Comparison of ENCODE assay signal across 8 cellular contexts in genomic region chr17:78387982-78388941, GRCh38. TPM values are rescaled to one million over a fixed set of nuclear protein-coding genes. Genes with fewer than 3 reads are reported as not detected.
A peak's percentile ranks its signal among the peaks of the same experiment; 100 is the strongest.
DNase-seq lines count a peak whose midpoint lies in the region; TF ChIP-seq lines count a peak whose summit lies in the region.

No MANE protein-coding gene starts in this region.

- H3K4me1 Mint-ChIP-seq in osteocyte (ENCODE audit: unreplicated experiment): peaks cover 78% of the 10 kb centered on the region

- H3K36me3 ChIP-seq in colonic mucosa: no peaks in the 10 kb centered on the region

- no peak overlapping the region for H3K4me3 Mint-ChIP-seq in osteocyte (ENCODE audit: unreplicated experiment)

- H3K27me3 ChIP-seq in colonic mucosa: no peaks in the 10 kb centered on the region

- peak overlapping the region; percentile 35 for H3K27ac Mint-ChIP-seq in osteocyte (ENCODE audit: unreplicated experiment)

- TF ChIP-seq CTCF in colonic mucosa (IDR thresholded peaks at IDR 0.05) (no peak), osteocyte (IDR thresholded peaks at IDR 0.05) (no peak)

- H3K9ac ChIP-seq in colonic mucosa (ENCODE audit: low read depth in 2 of 2, low read length in 2 of 2): peak overlapping the region in 1 of 2 donors; percentile 3

- peaks cover 15% of the 10 kb centered on the region for H3K4me1 ChIP-seq in colonic mucosa

- no peak overlapping the region for H3K4me3 ChIP-seq in colonic mucosa

- H3K27me3 Mint-ChIP-seq in osteocyte (ENCODE audit: unreplicated experiment): no peaks in the 10 kb centered on the region

- H3K9me3 ChIP-seq in colonic mucosa: no peaks in the 10 kb centered on the region

- no peaks in the 10 kb centered on the region for H3K9me3 Mint-ChIP-seq in osteocyte (ENCODE audit: unreplicated experiment)

- intact Hi-C loops in colonic mucosa (cut with DNase I) (no loop called here), posterior vena cava (cut with DNase I) (no loop called here)

- peaks cover 3% of the 10 kb centered on the region for H3K36me3 Mint-ChIP-seq in osteocyte (ENCODE audit: unreplicated experiment)

- DNase-seq in GDM1 (lab: John Stamatoyannopoulos, UW): peak; percentile 66
- peak; percentile 89 for DNase-seq in NCI-H2029 (lab: John Stamatoyannopoulos, UW)
- DNase-seq in colonic mucosa: no peak
- DNase-seq in osteocyte (ENCODE audit: extremely low spot score, unreplicated experiment): no peak
- DNase-seq in NCI-H2227 treated with DMSO at 0.1 percent for 48 hours (lab: John Stamatoyannopoulos, UW): no peak
- DNase-seq in posterior vena cava (ENCODE audit: low spot score): no peak
- DNase-seq in NCI-H748 treated with DMSO at 0.1 percent for 48 hours (lab: John Stamatoyannopoulos, UW): no peak
- DNase-seq in AG08396 (ENCODE audit: low spot score): no peak

- peak overlapping the region; percentile 59 for H3K27ac ChIP-seq in colonic mucosa

RNA-seq across cellular contexts. Expression of gene PGS1, which starts 9.8 kb away (rescaled TPM):
- total RNA-seq in colonic mucosa (10 to 100 TPM; 33.3 to 40.2 TPM), osteocyte (52.7 and 53.0 TPM in 2 replicates), posterior vena cava (10 to 100 TPM; 33.6 to 33.7 TPM)

RNA-seq across cellular contexts. Expression of gene SOCS3, which starts 28.4 kb away (rescaled TPM):
- total RNA-seq in colonic mucosa (10 to 100 TPM; 19.7 to 29.4 TPM), osteocyte (79.1 and 86.4 TPM in 2 replicates), posterior vena cava (10 to 100 TPM; 47.4 to 85.2 TPM)

Comparison
In these comparisons a context has a peak if more than half of its experiments do, and no peak if none do; other contexts are left out.
1. DNase-seq: peak in GDM1 (single experiment) and NCI-H2029 (single experiment); none in colonic mucosa (single experiment), osteocyte (single experiment), NCI-H2227 treated with DMSO at 0.1 percent for 48 hours (single experiment), posterior vena cava (single experiment), NCI-H748 treated with DMSO at 0.1 percent for 48 hours (single experiment) and AG08396 (single experiment).